Comparison of ENCODE assay signal across 1 cellular context in the genomic region with DNA sequence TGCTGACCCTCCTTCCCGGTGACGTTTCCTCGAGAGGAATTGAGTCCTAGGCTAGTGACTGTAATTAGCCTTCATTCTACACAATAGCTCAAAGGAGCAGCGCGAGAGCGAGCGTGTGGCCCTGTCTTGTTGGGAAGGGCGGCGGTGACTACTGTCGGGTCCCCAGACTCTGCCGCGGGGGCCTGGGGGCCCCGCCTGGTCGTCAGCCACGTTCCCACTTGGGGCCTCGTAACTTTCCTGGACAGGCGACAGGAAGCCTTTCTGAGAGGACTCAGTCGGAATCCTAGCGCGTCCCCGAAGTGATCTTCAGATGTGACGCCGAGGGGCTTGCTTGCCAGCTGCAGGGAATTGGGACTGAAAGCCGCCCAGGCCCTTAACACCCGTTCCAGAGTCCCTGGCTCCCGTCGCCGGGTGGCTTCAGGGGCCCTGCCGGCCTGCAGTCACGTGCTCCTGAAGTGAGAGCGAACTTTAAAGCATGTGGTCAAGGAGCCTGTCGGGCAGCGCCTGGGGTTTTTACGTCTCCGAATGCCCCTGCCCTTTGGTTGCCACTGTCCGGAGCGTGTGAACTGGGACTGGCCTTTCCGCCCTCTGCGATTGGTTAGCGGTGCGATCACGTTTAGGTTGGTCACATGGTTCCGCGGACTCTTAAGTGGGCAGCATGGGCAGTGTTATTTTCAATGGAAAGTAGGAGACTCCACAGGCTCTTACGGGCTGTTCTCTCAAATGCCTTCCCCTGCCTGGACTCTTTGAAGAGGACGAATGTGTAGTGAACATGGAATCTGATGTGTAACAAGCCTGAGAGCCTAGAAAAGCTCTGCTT.
TF ChIP-seq lines count a peak whose summit lies in the region.

No MANE protein-coding gene starts in this region.

TF ChIP-seq in HepG2, 621 proteins besides CTCF, POLR2A, EP300 and RAD21 (continued from another document and continues in another):
- TF ChIP-seq, protein P1, sequence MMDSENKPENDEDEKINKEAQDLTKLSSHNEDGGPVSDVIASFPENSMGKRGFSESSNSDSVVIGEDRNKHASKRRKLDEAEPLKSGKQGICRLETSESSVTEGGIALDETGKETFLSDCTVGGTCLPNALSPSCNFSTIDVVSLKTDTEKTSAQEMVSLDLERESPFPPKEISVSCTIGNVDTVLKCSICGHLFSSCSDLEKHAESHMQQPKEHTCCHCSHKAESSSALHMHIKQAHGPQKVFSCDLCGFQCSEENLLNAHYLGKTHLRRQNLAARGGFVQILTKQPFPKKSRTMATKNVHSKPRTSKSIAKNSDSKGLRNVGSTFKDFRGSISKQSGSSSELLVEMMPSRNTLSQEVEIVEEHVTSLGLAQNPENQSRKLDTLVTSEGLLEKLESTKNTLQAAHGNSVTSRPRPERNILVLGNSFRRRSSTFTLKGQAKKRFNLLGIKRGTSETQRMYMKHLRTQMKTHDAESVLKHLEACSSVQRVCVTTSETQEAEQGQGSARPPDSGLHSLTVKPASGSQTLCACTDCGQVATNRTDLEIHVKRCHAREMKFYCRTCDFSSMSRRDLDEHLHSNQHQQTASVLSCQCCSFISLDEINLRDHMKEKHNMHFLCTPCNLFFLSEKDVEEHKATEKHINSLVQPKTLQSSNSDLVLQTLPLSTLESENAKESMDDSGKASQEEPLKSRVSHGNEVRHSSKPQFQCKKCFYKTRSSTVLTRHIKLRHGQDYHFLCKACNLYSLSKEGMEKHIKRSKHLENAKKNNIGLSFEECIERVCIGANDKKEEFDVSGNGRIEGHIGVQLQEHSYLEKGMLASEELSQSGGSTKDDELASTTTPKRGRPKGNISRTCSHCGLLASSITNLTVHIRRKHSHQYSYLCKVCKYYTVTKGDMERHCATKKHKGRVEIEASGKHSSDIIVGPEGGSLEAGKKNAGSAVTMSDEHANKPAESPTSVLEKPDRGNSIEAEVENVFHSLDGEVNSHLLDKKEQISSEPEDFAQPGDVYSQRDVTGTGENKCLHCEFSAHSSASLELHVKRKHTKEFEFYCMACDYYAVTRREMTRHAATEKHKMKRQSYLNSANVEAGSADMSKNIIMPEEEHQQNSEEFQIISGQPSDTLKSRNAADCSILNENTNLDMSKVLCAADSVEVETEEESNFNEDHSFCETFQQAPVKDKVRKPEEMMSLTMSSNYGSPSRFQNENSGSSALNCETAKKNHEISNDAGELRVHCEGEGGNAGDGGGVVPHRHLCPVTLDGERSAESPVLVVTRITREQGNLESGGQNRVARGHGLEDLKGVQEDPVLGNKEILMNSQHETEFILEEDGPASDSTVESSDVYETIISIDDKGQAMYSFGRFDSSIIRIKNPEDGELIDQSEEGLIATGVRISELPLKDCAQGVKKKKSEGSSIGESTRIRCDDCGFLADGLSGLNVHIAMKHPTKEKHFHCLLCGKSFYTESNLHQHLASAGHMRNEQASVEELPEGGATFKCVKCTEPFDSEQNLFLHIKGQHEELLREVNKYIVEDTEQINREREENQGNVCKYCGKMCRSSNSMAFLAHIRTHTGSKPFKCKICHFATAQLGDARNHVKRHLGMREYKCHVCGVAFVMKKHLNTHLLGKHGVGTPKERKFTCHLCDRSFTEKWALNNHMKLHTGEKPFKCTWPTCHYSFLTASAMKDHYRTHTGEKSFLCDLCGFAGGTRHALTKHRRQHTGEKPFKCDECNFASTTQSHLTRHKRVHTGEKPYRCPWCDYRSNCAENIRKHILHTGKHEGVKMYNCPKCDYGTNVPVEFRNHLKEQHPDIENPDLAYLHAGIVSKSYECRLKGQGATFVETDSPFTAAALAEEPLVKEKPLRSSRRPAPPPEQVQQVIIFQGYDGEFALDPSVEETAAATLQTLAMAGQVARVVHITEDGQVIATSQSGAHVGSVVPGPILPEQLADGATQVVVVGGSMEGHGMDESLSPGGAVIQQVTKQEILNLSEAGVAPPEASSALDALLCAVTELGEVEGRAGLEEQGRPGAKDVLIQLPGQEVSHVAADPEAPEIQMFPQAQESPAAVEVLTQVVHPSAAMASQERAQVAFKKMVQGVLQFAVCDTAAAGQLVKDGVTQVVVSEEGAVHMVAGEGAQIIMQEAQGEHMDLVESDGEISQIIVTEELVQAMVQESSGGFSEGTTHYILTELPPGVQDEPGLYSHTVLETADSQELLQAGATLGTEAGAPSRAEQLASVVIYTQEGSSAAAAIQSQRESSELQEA (CRISPR knock-in tag; IDR thresholded peaks at IDR 0.05; ENCODE audit: not compliant biosample characterization): peak; percentile 52
- no peak for TF ChIP-seq THRA (CRISPR knock-in tag; IDR thresholded peaks at IDR 0.05; ENCODE audit: borderline replicate concordance)
- no peak for TF ChIP-seq TAF15 (IDR thresholded peaks at IDR 0.05; ENCODE audit: low read depth, low read length, poor library complexity, severe bottlenecking)
- TF ChIP-seq SP140L (CRISPR knock-in tag; IDR thresholded peaks at IDR 0.05; ENCODE audit: borderline replicate concordance): no peak
- peak; percentile 76; the same call in 1 of the 2 replicates for TF ChIP-seq ZNF605 (CRISPR knock-in tag; IDR thresholded peaks at IDR 0.05)
- peak; percentile 52; the same call in 1 of the 2 replicates for TF ChIP-seq GABPB1 (CRISPR knock-in tag; IDR thresholded peaks at IDR 0.05)
- TF ChIP-seq THYN1 (CRISPR knock-in tag; IDR thresholded peaks at IDR 0.05; ENCODE audit: borderline replicate concordance, low read depth): no peak
- TF ChIP-seq FOXA3 (CRISPR knock-in tag; IDR thresholded peaks at IDR 0.05): no peak
- TF ChIP-seq ZNF616 (CRISPR knock-in tag; IDR thresholded peaks at IDR 0.05; ENCODE audit: low read depth): 0 out of 2 replicates have a peak, but pooled peaks have one; percentile 35
- no peak for TF ChIP-seq SP1 (IDR thresholded peaks at IDR 0.05)
- TF ChIP-seq SP1 (CRISPR knock-in tag; IDR thresholded peaks at IDR 0.05): no peak
- no peak for TF ChIP-seq CC2D1A (CRISPR knock-in tag; IDR thresholded peaks at IDR 0.05)
- TF ChIP-seq ZNF430 (CRISPR knock-in tag; IDR thresholded peaks at IDR 0.05): peak; percentile 67; the same call in 1 of the 2 replicates
- TF ChIP-seq RBM22 (optimal IDR thresholded peaks at IDR 0.05; ENCODE audit: low read length): no peak
- no peak for TF ChIP-seq NFE2L2 (IDR thresholded peaks at IDR 0.05; ENCODE audit: low read length)
- TF ChIP-seq IRF1 (CRISPR knock-in tag; IDR thresholded peaks at IDR 0.05; ENCODE audit: low read depth): no peak
- TF ChIP-seq ZNF10 (CRISPR knock-in tag; IDR thresholded peaks at IDR 0.05; ENCODE audit: borderline replicate concordance, low read depth): no peak
- no peak for TF ChIP-seq ZSCAN25 (CRISPR knock-in tag; IDR thresholded peaks at IDR 0.05)
- TF ChIP-seq, protein P2, sequence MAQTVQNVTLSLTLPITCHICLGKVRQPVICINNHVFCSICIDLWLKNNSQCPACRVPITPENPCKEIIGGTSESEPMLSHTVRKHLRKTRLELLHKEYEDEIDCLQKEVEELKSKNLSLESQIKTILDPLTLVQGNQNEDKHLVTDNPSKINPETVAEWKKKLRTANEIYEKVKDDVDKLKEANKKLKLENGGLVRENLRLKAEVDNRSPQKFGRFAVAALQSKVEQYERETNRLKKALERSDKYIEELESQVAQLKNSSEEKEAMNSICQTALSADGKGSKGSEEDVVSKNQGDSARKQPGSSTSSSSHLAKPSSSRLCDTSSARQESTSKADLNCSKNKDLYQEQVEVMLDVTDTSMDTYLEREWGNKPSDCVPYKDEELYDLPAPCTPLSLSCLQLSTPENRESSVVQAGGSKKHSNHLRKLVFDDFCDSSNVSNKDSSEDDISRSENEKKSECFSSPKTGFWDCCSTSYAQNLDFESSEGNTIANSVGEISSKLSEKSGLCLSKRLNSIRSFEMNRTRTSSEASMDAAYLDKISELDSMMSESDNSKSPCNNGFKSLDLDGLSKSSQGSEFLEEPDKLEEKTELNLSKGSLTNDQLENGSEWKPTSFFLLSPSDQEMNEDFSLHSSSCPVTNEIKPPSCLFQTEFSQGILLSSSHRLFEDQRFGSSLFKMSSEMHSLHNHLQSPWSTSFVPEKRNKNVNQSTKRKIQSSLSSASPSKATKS (CRISPR knock-in tag; IDR thresholded peaks at IDR 0.05): no peak
- no peak for TF ChIP-seq ZNF326 (CRISPR knock-in tag; IDR thresholded peaks at IDR 0.05; ENCODE audit: borderline replicate concordance)
- TF ChIP-seq SP5 (CRISPR knock-in tag; IDR thresholded peaks at IDR 0.05; ENCODE audit: borderline replicate concordance, low read depth): no peak
- TF ChIP-seq ZNF205 (CRISPR knock-in tag; IDR thresholded peaks at IDR 0.05): no peak
- no peak; the same call in 1 of the 2 replicates for TF ChIP-seq TFDP2 (CRISPR knock-in tag; IDR thresholded peaks at IDR 0.05)
- TF ChIP-seq ZNF382 (CRISPR knock-in tag; IDR thresholded peaks at IDR 0.05; ENCODE audit: borderline replicate concordance): no peak
- TF ChIP-seq ATF4 (CRISPR knock-in tag; IDR thresholded peaks at IDR 0.05): peak in 1 of 2 experiments; percentile 54; a peak in 1 of 4 replicates
- TF ChIP-seq SOX13 (IDR thresholded peaks at IDR 0.05): no peak
- TF ChIP-seq SOX13 (CRISPR knock-in tag; conservative IDR thresholded peaks at IDR 0.05 in 1 of 2, IDR thresholded peaks at IDR 0.05 in 1 of 2): no peak
- no peak for TF ChIP-seq ZNF367 (CRISPR knock-in tag; IDR thresholded peaks at IDR 0.05; ENCODE audit: borderline replicate concordance)
- no peak for TF ChIP-seq SRSF1 (optimal IDR thresholded peaks at IDR 0.05; ENCODE audit: low read depth, low read length)
- no peak for TF ChIP-seq ZNF207 (IDR thresholded peaks at IDR 0.05; ENCODE audit: borderline replicate concordance)
- TF ChIP-seq EED (CRISPR knock-in tag; IDR thresholded peaks at IDR 0.05): no peak
- TF ChIP-seq PHF21A (CRISPR knock-in tag; IDR thresholded peaks at IDR 0.05): no peak
- TF ChIP-seq ZNF660 (CRISPR knock-in tag; IDR thresholded peaks at IDR 0.05; ENCODE audit: borderline replicate concordance, low read depth): no peak
- TF ChIP-seq ZNF770 (CRISPR knock-in tag; IDR thresholded peaks at IDR 0.05): no peak
- TF ChIP-seq TFAP4 (IDR thresholded peaks at IDR 0.05; ENCODE audit: borderline replicate concordance, low read depth): no peak
